In the genomic region with DNA sequence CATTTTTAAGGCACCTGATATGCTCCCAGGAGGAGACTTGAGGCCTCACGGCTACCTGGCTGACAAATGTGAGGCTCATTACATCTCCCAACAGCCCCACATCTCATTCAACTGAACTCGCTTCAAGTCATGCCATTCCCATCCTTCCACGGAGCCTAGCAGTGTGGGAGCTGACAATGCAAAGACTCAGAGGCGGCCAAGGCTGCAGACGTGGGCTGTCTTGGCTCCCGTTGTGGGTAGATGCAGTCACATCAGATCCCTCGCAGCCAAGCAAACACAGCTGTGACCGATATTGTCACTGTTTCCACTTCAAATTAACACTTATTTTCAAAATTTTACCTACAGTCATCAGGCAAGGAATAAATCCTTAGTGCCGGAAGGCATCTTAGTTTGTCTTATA, we compare ENCODE assay signal across 17 cellular contexts.
A peak's percentile ranks its signal among the peaks of the same experiment; 100 is the strongest.
DNase-seq lines count a peak whose midpoint lies in the region; ATAC-seq and TF ChIP-seq lines count a peak whose summit lies in the region.
"Had no signal": no experiment of that assay in that cellular context is flagged by ENCODE, and none has a peak within 500 bp of the region (broad histone marks: within the 10 kb centered on the region; RNA-seq: fewer than 3 reads in every experiment).

No MANE protein-coding gene starts in this region.

- no peak overlapping the region for H3K27ac ChIP-seq in dorsolateral prefrontal cortex
- peak overlapping the region in 1 of 12 donors; percentile 22 for H3K27ac ChIP-seq in heart left ventricle
- H3K27ac ChIP-seq in right cardiac atrium (ENCODE audit: low read length) = no peak overlapping the region
- H3K27ac ChIP-seq: A549, GM23248, HL-60 had no signal

- H3K9me3 ChIP-seq in heart left ventricle (no peaks in the 10 kb centered on the region), right cardiac atrium (ENCODE audit: control insufficient read depth, low read length) (no peaks in the 10 kb centered on the region)
- H3K9me3 ChIP-seq: A549 had no signal

- H3K4me1 Mint-ChIP-seq in activated T-cell treated with anti-CD3 and anti-CD28 coated beads, Interleukin-2, amount 50 U/mL, for 72 hours (ENCODE audit: low read depth) = peaks cover 16% of the 10 kb centered on the region
- H3K4me1 Mint-ChIP-seq in T-cell = peaks cover 3 to 22% (median 13%) of the 10 kb centered on the region in 3 donors
- H3K4me1 Mint-ChIP-seq: CD14-positive monocyte had no signal

- peaks cover 2% of the 10 kb centered on the region in 2 donors for H3K36me3 Mint-ChIP-seq in activated T-cell treated with anti-CD3 and anti-CD28 coated beads, Interleukin-2, amount 50 U/mL, for 72 hours (ENCODE audit: insufficient read depth in 2 of 2)
- no peaks in the 10 kb centered on the region for H3K36me3 Mint-ChIP-seq in T-cell
- H3K36me3 Mint-ChIP-seq: CD14-positive monocyte; CD8-positive, alpha-beta T cell had no signal

- POLR2A ChIA-PET in T-cell (lab: Charles Lee) = interaction anchor here in 1 of 2 donors (0.7 kb wide), 1 partner anchor 11 kb away, joined by 4 read pairs; no protein-coding TSS in a partner anchor

- H3K36me3 ChIP-seq in heart left ventricle = no peaks in the 10 kb centered on the region

- DNase-seq in dorsolateral prefrontal cortex = peak in 7 of 10 donors; percentile 11 to 72 (median 58)
- DNase-seq in heart left ventricle = peak in 4 of 5 donors; percentile 45 to 53 (median 48)
- DNase-seq in right cardiac atrium = peak; percentile 25 to 58 (median 55)
- DNase-seq in sciatic nerve (ENCODE audit: low spot score) = no peak
- no peak for DNase-seq in activated T-cell treated with anti-CD3 and anti-CD28 coated beads, Interleukin-2, amount 50 U/mL, for 72 hours
- no peak for DNase-seq in T-cell
- no peak for DNase-seq in HPDE6-E6E7 (ENCODE audit: extremely low spot score)
- DNase-seq: CD8-positive, alpha-beta T cell; COR-L47; DMS153; DMS79 treated with DMSO at 0.1 percent for 48 hours; EL; GM23248; H7 had no signal

- no peak overlapping the region for H3K4me3 Mint-ChIP-seq in activated T-cell treated with anti-CD3 and anti-CD28 coated beads, Interleukin-2, amount 50 U/mL, for 72 hours
- H3K4me3 Mint-ChIP-seq in T-cell = no peak overlapping the region
- H3K4me3 Mint-ChIP-seq: CD14-positive monocyte; CD8-positive, alpha-beta T cell had no signal

- ATAC-seq in heart left ventricle (peak in 3 of 4 donors; percentile 48 to 84 (median 82)), right cardiac atrium (peak; percentile 55 to 57), sciatic nerve (peak; percentile 75), T-cell (replicated peaks in 1 of 4) (no peak)
- no peak for ATAC-seq in activated T-cell treated with anti-CD3 and anti-CD28 coated beads, Interleukin-2, amount 50 U/mL, for 72 hours (replicated peaks in 1 of 2)
- ATAC-seq: A549; CD8-positive, alpha-beta T cell had no signal

- H3K27ac Mint-ChIP-seq in activated T-cell treated with anti-CD3 and anti-CD28 coated beads, Interleukin-2, amount 50 U/mL, for 72 hours = no peak overlapping the region
- no peak overlapping the region for H3K27ac Mint-ChIP-seq in T-cell
- H3K27ac Mint-ChIP-seq: CD14-positive monocyte; CD8-positive, alpha-beta T cell had no signal

- intact Hi-C loops in dorsolateral prefrontal cortex (cut with DNase I) = no loop called here
- intact Hi-C loops in heart left ventricle (cut with DNase I) = no loop called here
- intact Hi-C loops in right cardiac atrium (cut with DNase I) = no loop called here
- intact Hi-C loops in sciatic nerve (cut with DNase I) = no loop called here

- 75 to 92% (median 88%) methylated on average over 9 of the region's 9 CpGs for WGBS in heart left ventricle, 4 donors
- WGBS in right cardiac atrium = 68% methylated on average over 9 of the region's 9 CpGs

- H3K27me3 ChIP-seq in dorsolateral prefrontal cortex (peaks cover 0 to 6% (median 0%) of the 10 kb centered on the region in 45 donors), heart left ventricle (no peaks in the 10 kb centered on the region), right cardiac atrium (ENCODE audit: control insufficient read depth, insufficient read depth) (no peaks in the 10 kb centered on the region)

- H3K4me1 ChIP-seq in heart left ventricle = peaks cover 0 to 4% (median 0%) of the 10 kb centered on the region in 12 donors
- H3K4me1 ChIP-seq in right cardiac atrium (ENCODE audit: control insufficient read depth, insufficient read depth, low read length) = no peaks in the 10 kb centered on the region
- H3K4me1 ChIP-seq: A549 had no signal

- no peaks in the 10 kb centered on the region for H3K9me3 Mint-ChIP-seq in activated T-cell treated with anti-CD3 and anti-CD28 coated beads, Interleukin-2, amount 50 U/mL, for 72 hours
- H3K9me3 Mint-ChIP-seq in T-cell = no peaks in the 10 kb centered on the region
- H3K9me3 Mint-ChIP-seq: CD8-positive, alpha-beta T cell had no signal

- H3K4me3 ChIP-seq in dorsolateral prefrontal cortex (no peak overlapping the region), heart left ventricle (no peak overlapping the region), right cardiac atrium (ENCODE audit: low read length) (no peak overlapping the region)
- H3K4me3 ChIP-seq: A549, GM23248 had no signal

- no peak for TF ChIP-seq POLR2A in heart left ventricle (IDR thresholded peaks at IDR 0.05)

- CTCF ChIA-PET in T-cell (lab: Charles Lee) = interaction anchor here in 1 of 2 donors (0.8 kb wide), 2 partner anchors 13 to 761 kb away, joined by 3 to 5 read pairs; no protein-coding TSS in a partner anchor

- no peaks in the 10 kb centered on the region for H3K27me3 Mint-ChIP-seq in activated T-cell treated with anti-CD3 and anti-CD28 coated beads, Interleukin-2, amount 50 U/mL, for 72 hours (ENCODE audit: low read depth)
- H3K27me3 Mint-ChIP-seq in T-cell = peaks cover 0 to 3% of the 10 kb centered on the region in 2 donors

- TF ChIP-seq CTCF in dorsolateral prefrontal cortex (IDR thresholded peaks at IDR 0.05 in 54 of 56, conservative IDR thresholded peaks at IDR 0.05 in 2 of 56; ENCODE audit: low read depth in 1 of 56, partially characterized antibody in 56 of 56) (no peak), heart left ventricle (IDR thresholded peaks at IDR 0.05) (no peak)

Comparison
In these comparisons a context has a peak if more than half of its experiments do, and no peak if none do; other contexts are left out.
1. DNase-seq: peak in dorsolateral prefrontal cortex (7 of 10), heart left ventricle (4 of 5) and right cardiac atrium (3 of 3); none in sciatic nerve (single experiment), activated T-cell treated with anti-CD3 and anti-CD28 coated beads, Interleukin-2, amount 50 U/mL, for 72 hours (0 of 2), T-cell (0 of 34) and HPDE6-E6E7 (single experiment).
2. ATAC-seq: peak in heart left ventricle (3 of 4), right cardiac atrium (2 of 2) and sciatic nerve (single experiment); none in activated T-cell treated with anti-CD3 and anti-CD28 coated beads, Interleukin-2, amount 50 U/mL, for 72 hours (0 of 2) and T-cell (0 of 4).